In genomic region chr6:7315684-7316366, GRCh38 we compare ENCODE assay signal across 18 cellular contexts. TPM values are rescaled to one million over a fixed set of nuclear protein-coding genes. Genes with fewer than 3 reads are reported as not detected.
DNase-seq lines count a peak whose midpoint lies in the region; ATAC-seq, FAIRE-seq and TF ChIP-seq lines count a peak whose summit lies in the region.
"Had no signal": no experiment of that assay in that cellular context is flagged by ENCODE, and none has a peak within 500 bp of the region (broad histone marks: within the 10 kb centered on the region; RNA-seq: fewer than 3 reads in every experiment).

No MANE protein-coding gene starts in this region.

- H3K36me3 ChIP-seq in GM23338 (ENCODE audit: insufficient read depth) (no peaks in the 10 kb centered on the region), K562 (ENCODE audit: control insufficient read depth, insufficient read depth, low read length) (peaks cover 6% of the 10 kb centered on the region; the same call in 1 of the 3 replicates)
- H3K36me3 ChIP-seq: HAP-1 had no signal

- H3K4me2 ChIP-seq in GM23338 (no peak overlapping the region), K562 (ENCODE audit: insufficient read depth, low read length) (no peak overlapping the region)
- H3K4me2 ChIP-seq: A549 had no signal

- H3K27ac Mint-ChIP-seq in activated naive CD4-positive, alpha-beta T cell treated with anti-CD3 and anti-CD28 coated beads, Interleukin-2, amount 10 ng/mL, durations not matched to agents 7 days and 5 days = peak overlapping the region; percentile 45
- no peak overlapping the region for H3K27ac Mint-ChIP-seq in GM23338
- no peak overlapping the region for H3K27ac Mint-ChIP-seq in activated T-cell treated with anti-CD3 and anti-CD28 coated beads, Interleukin-2, amount 50 U/mL, for 24 hours
- H3K27ac Mint-ChIP-seq: CD4-positive, CD25-positive, alpha-beta regulatory T cell had no signal

- intact Hi-C loops in K562 (cut with micrococcal nuclease) = no loop called here

- peak overlapping the region; percentile 47; the same call in 1 of the 2 replicates for H2AFZ ChIP-seq in GM23338
- peak overlapping the region; percentile 37 for H2AFZ ChIP-seq in K562 (ENCODE audit: low read depth, low read length)

- peaks cover 15% of the 10 kb centered on the region for H3K4me1 ChIP-seq in GM23338 (ENCODE audit: insufficient read depth)
- peaks cover 19 to 22% of the 10 kb centered on the region in 2 experiments; a peak in 4 of 5 replicates for H3K4me1 ChIP-seq in K562 (replicated peaks in 1 of 2; ENCODE audit: control insufficient read depth in 2 of 2, insufficient read depth in 2 of 2, low read length in 2 of 2)

- TF ChIP-seq POLR2A in K562 (conservative IDR thresholded peaks at IDR 0.05) = peak; percentile 47; the same call in 1 of the 2 replicates

- TF ChIP-seq CTCF in GM23338 (conservative IDR thresholded peaks at IDR 0.05; ENCODE audit: low read depth in 2 of 2) (no peak), K562 (IDR thresholded peaks at IDR 0.05 in 2 of 3, conservative IDR thresholded peaks at IDR 0.05 in 1 of 3; ENCODE audit: insufficient read depth in 2 of 3, low read depth in 1 of 3, low read length in 3 of 3) (no peak)

- H3K27me3 Mint-ChIP-seq in activated naive CD4-positive, alpha-beta T cell treated with anti-CD3 and anti-CD28 coated beads, Interleukin-2, amount 10 ng/mL, durations not matched to agents 7 days and 5 days = peaks cover 7% of the 10 kb centered on the region
- H3K27me3 Mint-ChIP-seq in GM23338 (ENCODE audit: insufficient read depth, low read depth, poor library complexity) = peaks cover 4% of the 10 kb centered on the region
- H3K27me3 Mint-ChIP-seq in activated T-cell treated with anti-CD3 and anti-CD28 coated beads, Interleukin-2, amount 50 U/mL, for 24 hours = no peaks in the 10 kb centered on the region
- H3K27me3 Mint-ChIP-seq: IgD-negative memory B cell had no signal

- TF ChIP-seq RAD21 in K562 (CRISPR knock-in tag; conservative IDR thresholded peaks at IDR 0.05 in 1 of 2, IDR thresholded peaks at IDR 0.05 in 1 of 2) = no peak

- no peak for DNase-seq in activated naive CD4-positive, alpha-beta T cell treated with anti-CD3 and anti-CD28 coated beads, Interleukin-2, amount 10 ng/mL, durations not matched to agents 7 days and 5 days
- no peak for DNase-seq in activated naive CD4-positive, alpha-beta T cell treated with anti-CD3 and anti-CD28 coated beads, Interleukin-2, amount 50 U/mL, for 16 hours
- DNase-seq in GM23338 (ENCODE audit: low spot score) (no peak), K562 (ENCODE audit: extremely low read depth in 1 of 4, low spot score in 3 of 4) (no peak), C1 segment of cervical spinal cord (lab: John Stamatoyannopoulos, UW) (no peak)
- no peak for DNase-seq in activated T-cell treated with anti-CD3 and anti-CD28 coated beads, Interleukin-2, amount 50 U/mL, for 24 hours
- DNase-seq: CD4-positive, CD25-positive, alpha-beta regulatory T cell; GF-D8; KG1 had no signal

- ATAC-seq in GM23338 (no peak), K562 (no peak), HG02973 (IDR thresholded peaks at IDR 0.05; ENCODE audit: unreplicated experiment) (no peak)
- ATAC-seq: A549, GM12878 had no signal

- POLR2A ChIA-PET in K562 (lab: Yijun Ruan, JAX) = interaction anchor here (0.7 to 1.9 kb wide), 8 partner anchors 9 to 29 kb away, joined by 3 to 5 read pairs (median 3); no protein-coding TSS in a partner anchor

- peaks cover 27% of the 10 kb centered on the region for H3K4me1 Mint-ChIP-seq in activated naive CD4-positive, alpha-beta T cell treated with anti-CD3 and anti-CD28 coated beads, Interleukin-2, amount 10 ng/mL, durations not matched to agents 7 days and 5 days
- H3K4me1 Mint-ChIP-seq in GM23338 = peaks cover 12% of the 10 kb centered on the region
- H3K4me1 Mint-ChIP-seq in activated T-cell treated with anti-CD3 and anti-CD28 coated beads, Interleukin-2, amount 50 U/mL, for 24 hours (ENCODE audit: low read depth) = peaks cover 25% of the 10 kb centered on the region

- H3K27me3 ChIP-seq in GM23338 (ENCODE audit: insufficient read depth) = no peaks in the 10 kb centered on the region
- peaks cover 0 to 3% of the 10 kb centered on the region in 2 experiments; a peak in 1 of 5 replicates for H3K27me3 ChIP-seq in K562 (ENCODE audit: control insufficient read depth in 2 of 2, insufficient read depth in 2 of 2, low read length in 2 of 2)
- H3K27me3 ChIP-seq: BLaER1 treated with 17β-estradiol and CSF1 and Interleukin-3, amounts not matched to agents 10 nM and 100 nM had no signal

- no peak overlapping the region for H3K4me3 ChIP-seq in GM23338
- no peak overlapping the region for H3K4me3 ChIP-seq in K562
- H3K4me3 ChIP-seq: A549; BLaER1 treated with 17β-estradiol and CSF1 and Interleukin-3, amounts not matched to agents 10 nM and 100 nM; GM12878; HAP-1 had no signal

- CTCF ChIA-PET in activated naive CD4-positive, alpha-beta T cell treated with anti-CD3 and anti-CD28 coated beads, Interleukin-2, amount 10 ng/mL, durations not matched to agents 7 days and 5 days (lab: Charles Lee) = interaction anchor here (1.0 to 2.5 kb wide), 4 partner anchors 10 to 73 kb away, joined by 3 to 6 read pairs (median 3); no protein-coding TSS in a partner anchor
- CTCF ChIA-PET in K562 (lab: Yijun Ruan, JAX; ENCODE audit: low intra/inter-chr PET ratio) = no interaction called here

- peaks cover 3% of the 10 kb centered on the region; the same call in 1 of the 2 replicates for H3K9me3 ChIP-seq in K562 (replicated peaks; ENCODE audit: control insufficient read depth, insufficient read depth, low read depth, low read length)
- H3K9me3 ChIP-seq: A549, HAP-1 had no signal

- H3K9me1 ChIP-seq in K562 (ENCODE audit: control insufficient read depth, insufficient read depth, low read length) = no peaks in the 10 kb centered on the region

- H4K20me1 ChIP-seq in GM23338 (replicated peaks; ENCODE audit: insufficient read depth) (peaks cover under 1% of the 10 kb centered on the region; the same call in 1 of the 2 replicates), K562 (replicated peaks; ENCODE audit: control insufficient read depth, insufficient read depth, low read length) (no peaks in the 10 kb centered on the region; the same call in 1 of the 2 replicates)

- no peaks in the 10 kb centered on the region; the same call in 1 of the 2 replicates for H3K9me2 ChIP-seq in GM23338 (ENCODE audit: insufficient read depth)

- no peak for FAIRE-seq in K562 (lab: Jason Lieb, UNC)
- FAIRE-seq: A549, GM12878, GM19239, HTR-8/SVneo had no signal

- H3F3A ChIP-seq in GM23338 (replicated peaks; ENCODE audit: low read depth) = no peaks in the 10 kb centered on the region

- no peak overlapping the region for H3K4me3 Mint-ChIP-seq in activated naive CD4-positive, alpha-beta T cell treated with anti-CD3 and anti-CD28 coated beads, Interleukin-2, amount 10 ng/mL, durations not matched to agents 7 days and 5 days
- no peak overlapping the region for H3K4me3 Mint-ChIP-seq in GM23338
- no peak overlapping the region for H3K4me3 Mint-ChIP-seq in activated T-cell treated with anti-CD3 and anti-CD28 coated beads, Interleukin-2, amount 50 U/mL, for 24 hours

- TF ChIP-seq EP300 in K562 (IDR thresholded peaks at IDR 0.05; ENCODE audit: low read length) = no peak

- H3K27ac ChIP-seq in GM23338 (ENCODE audit: low read depth) = no peak overlapping the region
- H3K27ac ChIP-seq in K562 (ENCODE audit: extremely low read depth, low read depth, low read length) = no peak overlapping the region
- H3K27ac ChIP-seq: 22Rv1, A549 had no signal

- in situ Hi-C loops in K562 (cut with MboI) = no loop called here

- peaks cover 10% of the 10 kb centered on the region for H3K36me3 Mint-ChIP-seq in activated naive CD4-positive, alpha-beta T cell treated with anti-CD3 and anti-CD28 coated beads, Interleukin-2, amount 10 ng/mL, durations not matched to agents 7 days and 5 days
- H3K36me3 Mint-ChIP-seq in GM23338 (ENCODE audit: low read depth) = peaks cover 7% of the 10 kb centered on the region; the same call in 2 of the 3 replicates
- H3K36me3 Mint-ChIP-seq in activated T-cell treated with anti-CD3 and anti-CD28 coated beads, Interleukin-2, amount 50 U/mL, for 24 hours (ENCODE audit: low read depth) = peaks cover 16% of the 10 kb centered on the region
- H3K36me3 Mint-ChIP-seq: CD4-positive, CD25-positive, alpha-beta regulatory T cell had no signal

- no peak overlapping the region for H3K9ac ChIP-seq in K562 (ENCODE audit: insufficient read depth in 1 of 2, low read depth in 2 of 2, low read length in 2 of 2)
- H3K9ac ChIP-seq: BLaER1 treated with 17β-estradiol and CSF1 and Interleukin-3, amounts not matched to agents 10 nM and 100 nM had no signal

- no peaks in the 10 kb centered on the region for H3K9me3 Mint-ChIP-seq in activated naive CD4-positive, alpha-beta T cell treated with anti-CD3 and anti-CD28 coated beads, Interleukin-2, amount 10 ng/mL, durations not matched to agents 7 days and 5 days
- H3K9me3 Mint-ChIP-seq in GM23338 = no peaks in the 10 kb centered on the region
- H3K9me3 Mint-ChIP-seq in activated T-cell treated with anti-CD3 and anti-CD28 coated beads, Interleukin-2, amount 50 U/mL, for 24 hours = no peaks in the 10 kb centered on the region
- H3K9me3 Mint-ChIP-seq: IgD-negative memory B cell had no signal

- WGBS in K562 (ENCODE audit: insufficient coverage, low coverage, missing lambda C conversion rate) = 61% methylated on average over 12 of the region's 12 CpGs

- H3K79me2 ChIP-seq in GM23338 (replicated peaks; ENCODE audit: insufficient read depth) (peaks cover 17% of the 10 kb centered on the region), K562 (ENCODE audit: control insufficient read depth, insufficient read depth, low read length) (peaks cover 22% of the 10 kb centered on the region)

- BruUV-seq in K562 (replicated peaks; lab: Mats Ljungman, UMichigan) = TSS peak; percentile 57

RNA-seq across cellular contexts. Expression of gene SSR1, which starts 2.8 kb away (rescaled TPM):
- 70.2 and 96.8 TPM in 2 replicates for total RNA-seq in GM23338 (2014; rRNA removed; shearing (Covaris generic))
- polyA plus RNA-seq in GM23338 (2016; fragmentation: Nextera tagmentation; extraction: Ambion mirVana) (59.3 and 65.3 TPM in 2 replicates), K562 (2011; rRNA removed) (176 and 197 TPM in 2 replicates), K562 (2014; fragmentation: Illumina TruSeq; extraction: Trizol) (144 and 167 TPM in 2 replicates), K562 (2014; fragmentation: Nextera tagmentation; extraction: Ambion mirVana) (100 to 1,000 TPM; 212 to 220 TPM), K562 (2014; rRNA removed) (107 and 110 TPM in 2 replicates)
- total RNA-seq in K562 (2011; cell fraction: chromatin; rRNA removed; ENCODE audit: low replicate concordance) = 114 and 205 TPM in 2 replicates
- 79.2 and 86.9 TPM in 2 replicates for total RNA-seq in K562 (2011; cell fraction: nucleolus; rRNA removed)
- 142 and 219 TPM in 2 replicates for total RNA-seq in K562 (2011; cell fraction: nucleoplasm; rRNA removed)
- total RNA-seq in K562 (2014; rRNA removed) (75.7 and 87.7 TPM in 2 replicates), K562 (2014; rRNA removed; fragmentation: Illumina TruSeq; extraction: Trizol) (129 and 148 TPM in 2 replicates), K562 (2015; rRNA removed; fragmentation: Illumina TruSeq; extraction: Trizol) (94.0 and 97.4 TPM in 2 replicates), K562 (2021) (144 and 147 TPM in 2 replicates)
- 34.5 and 75.0 TPM in 2 replicates for polyA plus RNA-seq in K562 (2011; cell fraction: cytosol; rRNA removed)
- polyA plus RNA-seq in K562 (2011; cell fraction: nucleus; rRNA removed) = 38.8 and 65.1 TPM in 2 replicates
- 157 and 163 TPM in 2 replicates for polyA plus RNA-seq in K562 (2012)
- 241 and 283 TPM in 2 replicates for polyA minus RNA-seq in K562 (2011; rRNA and poly(A)+ RNA removed)
- polyA minus RNA-seq in K562 (2011; cell fraction: cytosol; rRNA and poly(A)+ RNA removed) = 83.5 and 101 TPM in 2 replicates
- 13.6 and 24.5 TPM in 2 replicates for polyA minus RNA-seq in K562 (2011; cell fraction: nucleus; rRNA and poly(A)+ RNA removed)
